ENCODE assay signal across 23 cellular contexts in the genomic region with DNA sequence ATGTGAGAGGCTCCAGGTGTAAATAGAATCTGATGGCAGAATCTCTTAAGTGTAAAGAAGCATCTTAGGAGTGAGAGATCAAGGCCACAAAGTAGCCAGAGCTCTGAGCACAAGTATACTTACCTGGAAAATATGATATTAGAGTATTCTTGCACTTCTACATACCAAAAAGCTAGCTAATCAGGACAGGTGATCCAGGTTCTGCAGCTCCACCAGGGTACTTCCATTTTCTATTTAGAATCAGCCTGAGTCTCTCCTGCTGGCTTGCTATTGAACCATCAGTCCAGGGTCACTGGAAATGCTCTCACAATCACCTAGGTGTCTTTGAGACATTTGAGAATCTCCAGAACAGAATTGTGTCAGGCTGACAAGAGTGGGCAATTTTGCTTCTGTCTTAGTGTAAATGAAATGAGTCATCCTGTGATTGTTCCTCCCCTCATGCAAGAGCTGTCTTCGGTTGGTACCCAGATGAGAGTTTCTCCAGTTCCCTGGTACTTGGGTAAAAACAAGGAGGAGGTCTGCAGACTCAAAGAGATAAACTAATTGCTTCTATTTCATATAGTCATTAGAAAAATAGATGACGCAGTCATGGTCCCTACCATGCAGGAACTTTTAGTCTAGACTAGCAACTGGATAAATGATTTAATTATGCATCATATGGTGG.
"Had no signal": no experiment of that assay in that cellular context is flagged by ENCODE, and none has a peak within 500 bp of the region (broad histone marks: within the 10 kb centered on the region; RNA-seq: fewer than 3 reads in every experiment).

No MANE protein-coding gene starts in this region.

- H3K9me3 ChIP-seq: ascending aorta, left ventricle myocardium inferior, upper lobe of right lung had no signal

- H3K4me1 Mint-ChIP-seq: endodermal cell, neural progenitor cell had no signal

- H3K27me3 ChIP-seq: ascending aorta, dorsolateral prefrontal cortex, neural progenitor cell, stomach, upper lobe of right lung had no signal

- H3K4me3 Mint-ChIP-seq: endodermal cell; neural progenitor cell; stimulated activated effector memory CD8-positive, alpha-beta T cell treated with anti-CD3 and anti-CD28 coated beads, Interleukin-12 subunit alpha, Interleukin-12 subunit beta, amount 100 ng/mL, for 72 hours; T-helper 1 cell treated with Interleukin-12 subunit alpha and Interleukin-12 subunit beta and Interleukin-4 antibody, amounts not matched to agents 30 μg/mL and 1 μg/mL, for 36 hours had no signal

- H3K4me1 ChIP-seq: ascending aorta, neural progenitor cell, psoas muscle, upper lobe of right lung had no signal

- H3K9me3 Mint-ChIP-seq: endodermal cell; stimulated activated effector memory CD8-positive, alpha-beta T cell treated with anti-CD3 and anti-CD28 coated beads, Interleukin-12 subunit alpha, Interleukin-12 subunit beta, amount 100 ng/mL, for 72 hours had no signal

- H3K27ac Mint-ChIP-seq: endodermal cell; neural progenitor cell; stimulated activated effector memory CD8-positive, alpha-beta T cell treated with anti-CD3 and anti-CD28 coated beads, Interleukin-12 subunit alpha, Interleukin-12 subunit beta, amount 100 ng/mL, for 72 hours; T-helper 1 cell treated with Interleukin-12 subunit alpha and Interleukin-12 subunit beta and Interleukin-4 antibody, amounts not matched to agents 30 μg/mL and 1 μg/mL, for 36 hours had no signal

- H3K4me3 ChIP-seq: ascending aorta, dorsolateral prefrontal cortex, left ventricle myocardium inferior, neural progenitor cell, psoas muscle, stomach, upper lobe of right lung had no signal

- DNase-seq: activated CD8-positive, alpha-beta memory T cell treated with anti-CD3 and anti-CD28 coated beads for 24 hours; activated CD8-positive, alpha-beta memory T cell treated with anti-CD3 and anti-CD28 coated beads, Interleukin-2, amount 50 U/mL, for 48 hours; activated effector memory CD4-positive, alpha-beta T cell treated with anti-CD3 and anti-CD28 coated beads, Interleukin-2, amount 50 U/mL, for 16 hours; activated naive CD4-positive, alpha-beta T cell treated with anti-CD3 and anti-CD28 coated beads, Interleukin-2, amount 50 U/mL, for 16 hours; activated T-cell treated with anti-CD3 and anti-CD28 coated beads, Interleukin-2, amount 50 U/mL, for 48 hours; dorsolateral prefrontal cortex; endodermal cell; foreskin melanocyte; glutamatergic neuron; hypothalamus; kidney; left ventricle myocardium inferior; psoas muscle; stimulated activated CD4-positive, alpha-beta T cell treated with anti-CD3 and anti-CD28 coated beads, Interleukin-4, amount 100 ng/mL, for 24 hours; stomach; upper lobe of right lung had no signal

- ATAC-seq: activated CD4-positive, CD25-positive, alpha-beta regulatory T cell treated with anti-CD3 and anti-CD28 coated beads, Interleukin-2, amount 50 U/mL, for 24 hours; psoas muscle; sciatic nerve; stimulated activated effector memory CD8-positive, alpha-beta T cell treated with anti-CD3 and anti-CD28 coated beads, Interleukin-12 subunit alpha, Interleukin-12 subunit beta, amount 100 ng/mL, for 72 hours; upper lobe of right lung had no signal

- H3K27ac ChIP-seq: ascending aorta, dorsolateral prefrontal cortex, epithelial cell of prostate, left ventricle myocardium inferior, neural progenitor cell, psoas muscle, stomach, upper lobe of right lung had no signal
